In genomic region chr1:224359207-224359606, GRCh38 we compare ENCODE assay signal across 21 cellular contexts. TPM values are rescaled to one million over a fixed set of nuclear protein-coding genes. Genes with fewer than 3 reads are reported as not detected.
DNase-seq lines count a peak whose midpoint lies in the region; ATAC-seq, FAIRE-seq and TF ChIP-seq lines count a peak whose summit lies in the region.
"Had no signal": no experiment of that assay in that cellular context is flagged by ENCODE, and none has a peak within 500 bp of the region (broad histone marks: within the 10 kb centered on the region; RNA-seq: fewer than 3 reads in every experiment).

No MANE protein-coding gene starts in this region.

- ATAC-seq in A549 (no peak), left cardiac atrium (no peak)
- ATAC-seq in CD8-positive, alpha-beta T cell = no peak
- ATAC-seq: effector memory CD8-positive, alpha-beta T cell; foreskin keratinocyte; GM12878 had no signal

- TF ChIP-seq EP300 in A549 (IDR thresholded peaks at IDR 0.05) = no peak

- H2BK120ac ChIP-seq in mesendoderm (ENCODE audit: low read depth, low read length) = no peak overlapping the region

- H3K4me1 Mint-ChIP-seq in CD8-positive, alpha-beta T cell (ENCODE audit: low read depth) = peaks cover 61% of the 10 kb centered on the region
- peaks cover 38% of the 10 kb centered on the region for H3K4me1 Mint-ChIP-seq in activated CD4-positive, alpha-beta memory T cell treated with anti-CD3 and anti-CD28 coated beads for 36 hours (ENCODE audit: low read depth)

- H2BK15ac ChIP-seq in mesendoderm (replicated peaks; ENCODE audit: low read depth) = no peak overlapping the region

- H3K4me1 ChIP-seq in A549 = peaks cover 20% of the 10 kb centered on the region
- H3K4me1 ChIP-seq in CD8-positive, alpha-beta T cell (ENCODE audit: insufficient read depth, low read length) = peaks cover 27% of the 10 kb centered on the region
- peaks cover 2% of the 10 kb centered on the region for H3K4me1 ChIP-seq in mesendoderm (ENCODE audit: control insufficient read depth, low read depth, low read length)
- H3K4me1 ChIP-seq: BE2C, prostate gland had no signal

- H3K4me3 Mint-ChIP-seq in CD8-positive, alpha-beta T cell = peak overlapping the region; percentile 0
- peak overlapping the region; percentile 18 for H3K4me3 Mint-ChIP-seq in activated CD4-positive, alpha-beta memory T cell treated with anti-CD3 and anti-CD28 coated beads for 36 hours

- peak overlapping the region; percentile 82; the same call in 2 of the 3 replicates for H3K4me2 ChIP-seq in A549
- no peak overlapping the region for H3K4me2 ChIP-seq in mesendoderm (ENCODE audit: low read length)

- no peaks in the 10 kb centered on the region for H3K36me3 ChIP-seq in CD8-positive, alpha-beta T cell (ENCODE audit: insufficient read depth, low read length)
- no peaks in the 10 kb centered on the region for H3K36me3 ChIP-seq in mesendoderm (ENCODE audit: control insufficient read depth, insufficient read depth, low read length)
- H3K36me3 ChIP-seq: prostate gland had no signal

- no peak for FAIRE-seq in A549 (lab: Jason Lieb, UNC)
- FAIRE-seq: GM12878 had no signal

- no peaks in the 10 kb centered on the region for H3K27me3 ChIP-seq in CD8-positive, alpha-beta T cell (ENCODE audit: insufficient read depth, low read length)
- H3K27me3 ChIP-seq in mesendoderm (ENCODE audit: insufficient read depth, low read length, poor library complexity) = no peaks in the 10 kb centered on the region
- H3K27me3 ChIP-seq: BE2C, foreskin keratinocyte, testis had no signal

- TF ChIP-seq RAD21 in A549 (conservative IDR thresholded peaks at IDR 0.05 in 1 of 2, IDR thresholded peaks at IDR 0.05 in 1 of 2) = no peak

- no peak overlapping the region for H2AK5ac ChIP-seq in mesendoderm (ENCODE audit: low read length)

- no peak for TF ChIP-seq CTCF in A549 (IDR thresholded peaks at IDR 0.05)
- no peak for TF ChIP-seq CTCF in CD8-positive, alpha-beta T cell (IDR thresholded peaks at IDR 0.05)

- H3K79me1 ChIP-seq in mesendoderm (ENCODE audit: low read length) = peaks cover 14% of the 10 kb centered on the region

- no peak overlapping the region for H3K27ac Mint-ChIP-seq in CD8-positive, alpha-beta T cell
- peak overlapping the region; percentile 18 for H3K27ac Mint-ChIP-seq in activated CD4-positive, alpha-beta memory T cell treated with anti-CD3 and anti-CD28 coated beads for 36 hours

- H3K4me3 ChIP-seq in A549 (no peak overlapping the region), mesendoderm (ENCODE audit: low read length) (no peak overlapping the region)
- H3K4me3 ChIP-seq in CD8-positive, alpha-beta T cell (ENCODE audit: low read depth, low read length) = no peak overlapping the region
- H3K4me3 ChIP-seq: prostate gland, testis had no signal

- H4K8ac ChIP-seq in mesendoderm (ENCODE audit: low read depth, low read length) = no peak overlapping the region

- CTCF ChIA-PET in A549 (lab: Yijun Ruan, JAX) = no interaction called here
- CTCF ChIA-PET in CD8-positive, alpha-beta T cell (lab: Charles Lee) = no interaction called here
- CTCF ChIA-PET in activated CD4-positive, alpha-beta memory T cell treated with anti-CD3 and anti-CD28 coated beads for 36 hours (lab: Charles Lee) = no interaction called here

- H3K56ac ChIP-seq in mesendoderm (ENCODE audit: low read length) = peak overlapping the region; percentile 77

- H3K36me3 Mint-ChIP-seq in CD8-positive, alpha-beta T cell = peaks cover 31% of the 10 kb centered on the region
- peaks cover 8% of the 10 kb centered on the region for H3K36me3 Mint-ChIP-seq in activated CD4-positive, alpha-beta memory T cell treated with anti-CD3 and anti-CD28 coated beads for 36 hours

- no peak overlapping the region for H2BK5ac ChIP-seq in mesendoderm (ENCODE audit: low read length)

- H4K5ac ChIP-seq in mesendoderm (ENCODE audit: low read length) = no peak overlapping the region

- no peak overlapping the region for H3K27ac ChIP-seq in A549
- no peak overlapping the region for H3K27ac ChIP-seq in CD8-positive, alpha-beta T cell (ENCODE audit: low read depth, low read length)
- no peak overlapping the region for H3K27ac ChIP-seq in mesendoderm (ENCODE audit: low read depth, low read length)
- H3K27ac ChIP-seq: foreskin keratinocyte, prostate gland, testis had no signal

- 69% methylated on average over 3 of the region's 3 CpGs for WGBS in A549 (ENCODE audit: missing lambda C conversion rate)
- WGBS in mesendoderm (ENCODE audit: extremely low coverage, insufficient coverage, low lambda C conversion rate) = 100% methylated on average over 2 of the region's 3 CpGs

- DNase-seq in A549 (ENCODE audit: low read depth in 1 of 2, low spot score in 1 of 2) = no peak
- no peak for DNase-seq in CD8-positive, alpha-beta T cell
- DNase-seq in activated CD4-positive, alpha-beta memory T cell treated with anti-CD3 and anti-CD28 coated beads for 36 hours = no peak
- DNase-seq in mesendoderm = no peak
- no peak for DNase-seq in stimulated activated CD8-positive, alpha-beta memory T cell treated with anti-CD3 and anti-CD28 coated beads, Interleukin-4, amount 100 ng/mL, for 48 hours
- DNase-seq in stimulated activated CD4-positive, alpha-beta T cell treated with anti-CD3 and anti-CD28 coated beads, Interleukin-2, amount 100 ng/mL, for 48 hours = no peak
- DNase-seq in left cardiac atrium = no peak
- DNase-seq in NCI-H1105 (lab: John Stamatoyannopoulos, UW) = no peak
- DNase-seq: activated naive CD4-positive, alpha-beta T cell; BE2C; effector memory CD8-positive, alpha-beta T cell; EL; foreskin keratinocyte; NCI-H187; NCI-H510A treated with DMSO at 0.1 percent for 48 hours; RPMI8226; stimulated activated CD4-positive, alpha-beta T cell treated with anti-CD3 and anti-CD28 coated beads, Interleukin-12 subunit alpha, Interleukin-12 subunit beta, amount 100 ng/mL, for 4 hours; T1000; testis had no signal

- intact Hi-C loops in CD8-positive, alpha-beta T cell (cut with DNase I, micrococcal nuclease) = loop anchor here in 1 of 2 experiments (10.0 kb wide), 2 partner anchors 514 to 1714 kb away; partner anchors contain the start of gene TP53BP2
- intact Hi-C loops in activated CD4-positive, alpha-beta memory T cell treated with anti-CD3 and anti-CD28 coated beads for 36 hours (cut with micrococcal nuclease) = loop anchor here (5.0 kb wide), 2 partner anchors 33 to 367 kb away; no protein-coding TSS in a partner anchor
- intact Hi-C loops in left cardiac atrium (cut with DNase I) = no loop called here

- H3K4ac ChIP-seq in mesendoderm (ENCODE audit: low read depth, low read length) = no peak overlapping the region

- no peak for TF ChIP-seq POLR2A in A549 (IDR thresholded peaks at IDR 0.05; ENCODE audit: low read length)

- H3K9me3 Mint-ChIP-seq in CD8-positive, alpha-beta T cell = no peaks in the 10 kb centered on the region
- H3K9me3 Mint-ChIP-seq in activated CD4-positive, alpha-beta memory T cell treated with anti-CD3 and anti-CD28 coated beads for 36 hours = no peaks in the 10 kb centered on the region
- H3K9me3 Mint-ChIP-seq: effector memory CD8-positive, alpha-beta T cell had no signal

- H3K9ac ChIP-seq in mesendoderm (ENCODE audit: low read length) = no peak overlapping the region

- H3K18ac ChIP-seq in mesendoderm (ENCODE audit: low read length) = no peak overlapping the region

- H3K79me2 ChIP-seq in mesendoderm (ENCODE audit: control insufficient read depth, insufficient read depth, low read length) = peaks cover 29% of the 10 kb centered on the region

- POLR2A ChIA-PET in A549 (lab: Yijun Ruan, JAX) = no interaction called here
- POLR2A ChIA-PET in CD8-positive, alpha-beta T cell (lab: Charles Lee) = no interaction called here
- POLR2A ChIA-PET in activated CD4-positive, alpha-beta memory T cell treated with anti-CD3 and anti-CD28 coated beads for 36 hours (lab: Charles Lee) = no interaction called here

- H3K9me3 ChIP-seq in A549 = no peaks in the 10 kb centered on the region
- no peaks in the 10 kb centered on the region for H3K9me3 ChIP-seq in CD8-positive, alpha-beta T cell (ENCODE audit: low read length)
- H3K9me3 ChIP-seq: BE2C, prostate gland, testis had no signal

- H3K27me3 Mint-ChIP-seq in CD8-positive, alpha-beta T cell (ENCODE audit: low read depth) = no peaks in the 10 kb centered on the region
- H3K27me3 Mint-ChIP-seq in activated CD4-positive, alpha-beta memory T cell treated with anti-CD3 and anti-CD28 coated beads for 36 hours = no peaks in the 10 kb centered on the region
- H3K27me3 Mint-ChIP-seq: effector memory CD8-positive, alpha-beta T cell had no signal

- no peak overlapping the region for H3K23ac ChIP-seq in mesendoderm (ENCODE audit: low read length)

TF ChIP-seq in A549, 52 proteins besides CTCF, POLR2A, EP300 and RAD21:
- TF ChIP-seq ESRRA (IDR thresholded peaks at IDR 0.05; ENCODE audit: borderline replicate concordance, low read length) (no peak), MAZ (IDR thresholded peaks at IDR 0.05; ENCODE audit: borderline replicate concordance, low read depth, low read length) (no peak), GATA3 (IDR thresholded peaks at IDR 0.05; ENCODE audit: borderline replicate concordance) (no peak)

RNA-seq across cellular contexts. Expression of gene CNIH4, which starts 2.5 kb away (rescaled TPM):
- 102 and 124 TPM in 2 replicates for polyA plus RNA-seq in A549 (2011; rRNA removed)
- polyA plus RNA-seq in A549 (2012; cell fraction: cytosol; rRNA removed) = 46.4 and 58.0 TPM in 2 replicates
- polyA plus RNA-seq in A549 (2012; cell fraction: nucleus; rRNA removed) = 25.9 and 33.0 TPM in 2 replicates
- 98.6 to 104 TPM (median 104 TPM) in 3 replicates for polyA plus RNA-seq in A549 (2017; fragmentation: RNase III; extraction: RNeasy Plus Mini Kit Qiagen cat#74134 plus additional on column Dnase treatment)
- polyA minus RNA-seq in A549 (2011; rRNA and poly(A)+ RNA removed) = 42.3 and 43.4 TPM in 2 replicates
- total RNA-seq in CD8-positive, alpha-beta T cell = 10 to 100 TPM; 26.5 to 28.6 TPM
- total RNA-seq in activated CD4-positive, alpha-beta memory T cell treated with anti-CD3 and anti-CD28 coated beads for 36 hours = 10 to 100 TPM; 48.3 to 51.6 TPM
- polyA plus RNA-seq in mesendoderm (2013, experiment 1 of 2) = 121 TPM
- 122 TPM for polyA plus RNA-seq in mesendoderm (2013, experiment 2 of 2)
- total RNA-seq in left cardiac atrium = 10 to 100 TPM; 32.3 to 32.8 TPM

RNA-seq across cellular contexts. Expression of gene NVL, which starts 29.2 kb away (rescaled TPM):
- polyA plus RNA-seq in A549 (2011; rRNA removed) (20.7 and 28.6 TPM in 2 replicates), A549 (2017; fragmentation: RNase III; extraction: RNeasy Plus Mini Kit Qiagen cat#74134 plus additional on column Dnase treatment) (21.9 to 23.2 TPM (median 22.3 TPM) in 3 replicates)
- polyA plus RNA-seq in A549 (2012; cell fraction: cytosol; rRNA removed) = 11.6 and 12.3 TPM in 2 replicates
- 14.2 and 22.5 TPM in 2 replicates for polyA plus RNA-seq in A549 (2012; cell fraction: nucleus; rRNA removed)
- 14.7 and 16.7 TPM in 2 replicates for polyA minus RNA-seq in A549 (2011; rRNA and poly(A)+ RNA removed)
- total RNA-seq in CD8-positive, alpha-beta T cell = 10 to 100 TPM; 11.1 to 16.6 TPM
- 10 to 100 TPM; 32.5 to 38.0 TPM for total RNA-seq in activated CD4-positive, alpha-beta memory T cell treated with anti-CD3 and anti-CD28 coated beads for 36 hours
- polyA plus RNA-seq in mesendoderm (2013, experiment 1 of 2) = 44.6 TPM
- polyA plus RNA-seq in mesendoderm (2013, experiment 2 of 2) = 47.5 TPM
- total RNA-seq in left cardiac atrium = 10 to 100 TPM; 10.7 to 11.8 TPM
